22 cellular contexts compared by ENCODE assay signal in genomic region chr4:38007645-38008044, GRCh38. TPM values are rescaled to one million over a fixed set of nuclear protein-coding genes. Genes with fewer than 3 reads are reported as not detected.
"Had no signal": no experiment of that assay in that cellular context is flagged by ENCODE, and none has a peak within 500 bp of the region (broad histone marks: within the 10 kb centered on the region; RNA-seq: fewer than 3 reads in every experiment).

No MANE protein-coding gene starts in this region.

- H3K36me3 ChIP-seq: heart right ventricle, lower lobe of right lung, stomach, transverse colon, vagina had no signal

- DNase-seq: activated CD4-positive, alpha-beta memory T cell treated with anti-CD3 and anti-CD28 coated beads, Interleukin-2, amount 10 ng/mL, durations not matched to agents 7 days and 5 days; activated CD4-positive, alpha-beta T cell treated with anti-CD3 and anti-CD28 coated beads, Interleukin-2, amount 10 ng/mL, durations not matched to agents 24 days and 14 days; activated CD8-positive, alpha-beta memory T cell treated with anti-CD3 and anti-CD28 coated beads, Interleukin-2, amount 10 ng/mL, durations not matched to agents 7 days and 5 days; activated gamma-delta T cell treated with Interleukin-2 at 50 U/mL for 16 hours; aorta; caudate nucleus; effector CD4-positive, alpha-beta T cell; erythroblast; foreskin fibroblast; heart right ventricle; lower lobe of right lung; naive thymus-derived CD8-positive, alpha-beta T cell; nucleus accumbens; small intestine; stimulated activated CD4-positive, alpha-beta T cell treated with anti-CD3 and anti-CD28 coated beads, Interleukin-2, amount 100 ng/mL, for 24 hours; stomach; transverse colon had no signal

- H3K4me3 ChIP-seq: heart right ventricle, lower lobe of right lung, stomach, transverse colon, vagina had no signal

- H3K27me3 ChIP-seq: heart right ventricle, stomach, transverse colon, vagina had no signal

- H3K9me3 ChIP-seq: heart right ventricle, lower lobe of right lung, stomach, transverse colon, vagina had no signal

- H3K27ac ChIP-seq: heart right ventricle, lower lobe of right lung, stomach had no signal

RNA-seq across cellular contexts. Expression of gene PTTG2, which starts 47.4 kb away (rescaled TPM):
- total RNA-seq: fibroblast of lung, renal cortical epithelial cell, temporal lobe had no signal
- polyA plus RNA-seq: fibroblast of lung; keratinocyte; naive thymus-derived CD8-positive, alpha-beta T cell; stomach had no signal
